Comparison of ENCODE assay signal across 13 cellular contexts in the genomic region with DNA sequence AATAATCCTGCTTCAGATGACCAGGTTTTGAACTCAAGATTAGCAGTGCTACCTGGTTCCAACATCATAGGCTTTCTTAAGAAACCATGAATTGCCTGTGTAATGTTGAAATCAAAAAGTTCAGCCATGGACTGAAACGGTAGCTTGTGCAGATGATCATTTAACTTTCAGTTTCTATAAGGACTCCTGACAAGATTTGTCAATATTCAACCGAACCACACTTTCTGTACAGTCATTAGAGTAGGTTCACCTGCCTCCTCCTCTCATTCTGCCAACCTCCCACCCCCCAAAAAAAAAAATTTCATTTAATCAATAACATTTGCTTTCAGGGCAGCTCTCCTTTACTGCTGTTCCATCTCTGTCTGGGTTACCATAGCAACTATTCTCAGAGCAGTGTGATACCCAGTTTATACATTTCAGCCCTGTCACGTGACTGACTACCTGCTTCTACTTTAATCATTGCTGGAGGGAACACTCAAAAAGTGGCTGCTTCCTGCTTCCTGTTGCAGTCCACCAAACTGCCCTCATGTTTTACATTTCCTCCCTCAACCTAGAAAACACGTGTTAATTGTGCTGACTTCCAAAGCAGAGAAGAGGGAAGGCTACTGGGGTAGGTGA.
DNase-seq lines count a peak whose midpoint lies in the region; ATAC-seq, FAIRE-seq and TF ChIP-seq lines count a peak whose summit lies in the region.
"Had no signal": no experiment of that assay in that cellular context is flagged by ENCODE, and none has a peak within 500 bp of the region (broad histone marks: within the 10 kb centered on the region; RNA-seq: fewer than 3 reads in every experiment).

No MANE protein-coding gene starts in this region.

- ATAC-seq in stimulated activated naive CD8-positive, alpha-beta T cell treated with anti-CD3 and anti-CD28 coated beads, Interleukin-15, amount 100 ng/mL, for 72 hours, result peak; percentile 63
- no peak for ATAC-seq in stimulated activated naive CD8-positive, alpha-beta T cell treated with anti-CD3 and anti-CD28 coated beads, Interleukin-15, Interleukin-2, amounts not matched to agents 100 U/mL and 50 U/mL, for 24 hours
- peak; percentile 96 for ATAC-seq in HG02840 (IDR thresholded peaks at IDR 0.05; ENCODE audit: low FRiP score, unreplicated experiment)
- ATAC-seq: Panc1 had no signal

- no peaks in the 10 kb centered on the region for H3K79me2 ChIP-seq in MM.1S (ENCODE audit: low read length)

- DNase-seq in stimulated activated naive CD8-positive, alpha-beta T cell treated with anti-CD3 and anti-CD28 coated beads, Interleukin-15, amount 100 ng/mL, for 72 hours, result no peak
- DNase-seq in stimulated activated naive CD8-positive, alpha-beta T cell treated with anti-CD3 and anti-CD28 coated beads, Interleukin-15, Interleukin-2, amounts not matched to agents 100 U/mL and 50 U/mL, for 24 hours, result no peak
- DNase-seq in MM.1S (peak; percentile 61), substantia nigra (lab: John Stamatoyannopoulos, UW) (no peak), kidney (no peak), medulla oblongata (ENCODE audit: extremely low spot score) (no peak)
- DNase-seq in stimulated activated naive CD4-positive, alpha-beta T cell treated with Interleukin-2 at 50 U/mL for 16 hours (lab: John Stamatoyannopoulos, UW), result no peak
- DNase-seq: activated CD8-positive, alpha-beta memory T cell treated with anti-CD3 and anti-CD28 coated beads, Interleukin-2, amount 50 U/mL, for 4 hours; effector CD4-positive, alpha-beta T cell; left ventricle myocardium inferior had no signal

- no peaks in the 10 kb centered on the region for H4K20me1 ChIP-seq in MM.1S (ENCODE audit: insufficient read depth, low read length)
- H4K20me1 ChIP-seq: BLaER1 had no signal

- H3K9me3 ChIP-seq in MM.1S (replicated peaks; ENCODE audit: insufficient read depth, low read length), result no peaks in the 10 kb centered on the region
- H3K9me3 ChIP-seq in kidney (ENCODE audit: control insufficient read depth in 1 of 2, low read length in 2 of 2), result no peaks in the 10 kb centered on the region
- H3K9me3 ChIP-seq: BLaER1, left ventricle myocardium inferior had no signal

- FAIRE-seq in kidney (lab: Jason Lieb, UNC), result no peak

- peak overlapping the region; percentile 36 for H2AFZ ChIP-seq in MM.1S (ENCODE audit: low read length)

- H3K9me2 ChIP-seq in MM.1S (replicated peaks; ENCODE audit: insufficient read depth, low read length), result no peaks in the 10 kb centered on the region

- H3K27ac Mint-ChIP-seq in stimulated activated naive CD8-positive, alpha-beta T cell treated with anti-CD3 and anti-CD28 coated beads, Interleukin-15, amount 100 ng/mL, for 72 hours, result peak overlapping the region; percentile 61 to 83

- H3K9ac ChIP-seq in MM.1S (ENCODE audit: low read length) (no peak overlapping the region), kidney (ENCODE audit: low read length in 2 of 2) (no peak overlapping the region)
- H3K9ac ChIP-seq: BLaER1 had no signal

- H3K27me3 ChIP-seq in MM.1S (replicated peaks; ENCODE audit: insufficient read depth, low read length), result no peaks in the 10 kb centered on the region
- H3K27me3 ChIP-seq: BLaER1 had no signal

- H3K9me3 Mint-ChIP-seq in stimulated activated naive CD8-positive, alpha-beta T cell treated with anti-CD3 and anti-CD28 coated beads, Interleukin-15, amount 100 ng/mL, for 72 hours, result no peaks in the 10 kb centered on the region

- H3F3A ChIP-seq in MM.1S (ENCODE audit: insufficient read depth, low read length), result no peaks in the 10 kb centered on the region

- H3K4me1 ChIP-seq in MM.1S (ENCODE audit: low read length), result peaks cover 16% of the 10 kb centered on the region
- no peaks in the 10 kb centered on the region for H3K4me1 ChIP-seq in kidney (ENCODE audit: control insufficient read depth in 1 of 2, insufficient read depth in 1 of 2, low read depth in 1 of 2, low read length in 2 of 2)
- H3K4me1 ChIP-seq: left ventricle myocardium inferior had no signal

- H3K4me2 ChIP-seq in MM.1S (ENCODE audit: low read depth, low read length), result peak overlapping the region; percentile 38
- H3K4me2 ChIP-seq: BLaER1 had no signal

- H3K4me3 Mint-ChIP-seq in stimulated activated naive CD8-positive, alpha-beta T cell treated with anti-CD3 and anti-CD28 coated beads, Interleukin-15, amount 100 ng/mL, for 72 hours, result no peak overlapping the region

- peaks cover under 1% of the 10 kb centered on the region for H3K27me3 Mint-ChIP-seq in stimulated activated naive CD8-positive, alpha-beta T cell treated with anti-CD3 and anti-CD28 coated beads, Interleukin-15, amount 100 ng/mL, for 72 hours

- intact Hi-C loops in kidney (cut with DNase I), result no loop called here

- no peak overlapping the region for H3K27ac ChIP-seq in MM.1S (ENCODE audit: low read length)
- no peak overlapping the region for H3K27ac ChIP-seq in substantia nigra (ENCODE audit: low read depth, low read length, poor library complexity, severe bottlenecking)
- H3K27ac ChIP-seq in kidney (ENCODE audit: low read depth in 2 of 2, low read length in 2 of 2), result no peak overlapping the region
- H3K27ac ChIP-seq: BLaER1, left ventricle myocardium inferior had no signal

- H3K36me3 ChIP-seq in MM.1S (replicated peaks; ENCODE audit: insufficient read depth, low read length), result no peaks in the 10 kb centered on the region
- H3K36me3 ChIP-seq in kidney (ENCODE audit: control insufficient read depth in 1 of 2, insufficient read depth in 2 of 2, low read length in 2 of 2), result no peaks in the 10 kb centered on the region
- H3K36me3 ChIP-seq: BLaER1, left ventricle myocardium inferior had no signal

- peaks cover 13% of the 10 kb centered on the region for H3K4me1 Mint-ChIP-seq in stimulated activated naive CD8-positive, alpha-beta T cell treated with anti-CD3 and anti-CD28 coated beads, Interleukin-15, amount 100 ng/mL, for 72 hours

- TF ChIP-seq CTCF in MM.1S (IDR thresholded peaks at IDR 0.05; ENCODE audit: low read length) (no peak), kidney (IDR thresholded peaks at IDR 0.05; ENCODE audit: borderline replicate concordance, extremely low read depth, insufficient read depth) (no peak)

- peak overlapping the region; percentile 20; the same call in 1 of the 2 replicates for H3K4me3 ChIP-seq in MM.1S (ENCODE audit: low read length)
- H3K4me3 ChIP-seq in kidney (ENCODE audit: low read length in 2 of 2), result no peak overlapping the region
- H3K4me3 ChIP-seq: BLaER1, left ventricle myocardium inferior had no signal
